ENCODE assay signal across 10 cellular contexts in genomic region chr12:94203181-94203546, GRCh38.
"Had no signal": no experiment of that assay in that cellular context is flagged by ENCODE, and none has a peak within 500 bp of the region (broad histone marks: within the 10 kb centered on the region; RNA-seq: fewer than 3 reads in every experiment).

No MANE protein-coding gene starts in this region.

- H3K27me3 ChIP-seq: uterus had no signal

- H3K36me3 ChIP-seq: uterus had no signal

- DNase-seq: effector memory CD4-positive, alpha-beta T cell; kidney; left ventricle myocardium superior; posterior cingulate gyrus; stimulated activated CD4-positive, alpha-beta T cell treated with anti-CD3 and anti-CD28 coated beads, Interleukin-15, amount 100 ng/mL, for 24 hours; stimulated activated CD4-positive, alpha-beta T cell treated with anti-CD3 and anti-CD28 coated beads, Interleukin-4, amount 100 ng/mL, for 4 hours; uterus had no signal

- H3K27ac ChIP-seq: uterus had no signal

- H3K4me1 ChIP-seq: uterus had no signal

- H3K4me3 ChIP-seq: uterus had no signal

- H3K9me3 Mint-ChIP-seq: activated naive CD4-positive, alpha-beta T cell treated with anti-CD3 and anti-CD28 coated beads for 36 hours; mesothelial cell of epicardium had no signal

- H3K36me3 Mint-ChIP-seq: mesothelial cell of epicardium had no signal

- H3K9me3 ChIP-seq: uterus had no signal

- H3K27ac Mint-ChIP-seq: activated naive CD4-positive, alpha-beta T cell treated with anti-CD3 and anti-CD28 coated beads for 36 hours; mesothelial cell of epicardium; WTC11 had no signal

- H3K4me3 Mint-ChIP-seq: activated naive CD4-positive, alpha-beta T cell treated with anti-CD3 and anti-CD28 coated beads for 36 hours; mesothelial cell of epicardium; WTC11 had no signal

- ATAC-seq: left ventricle myocardium superior had no signal
